Comparison of ENCODE assay signal across 8 cellular contexts in genomic region chr3:44729384-44729910, GRCh38. TPM values are rescaled to one million over a fixed set of nuclear protein-coding genes. Genes with fewer than 3 reads are reported as not detected.
DNase-seq lines count a peak whose midpoint lies in the region; ATAC-seq and TF ChIP-seq lines count a peak whose summit lies in the region.

Gene ZNF501 (plus strand): TSS chr3:44729635. CDS start chr3:44734422, 4,787 bp downstream.

- intact Hi-C loops in left lung (cut with DNase I) = no loop called here

- peak within 1 kb of the TSS; percentile 63 to 87 for H3K4me3 ChIP-seq in left lung

- H3K9me3 ChIP-seq in left lung = peaks cover 6 to 92% of the 10 kb centered on the region in 2 donors

- TF ChIP-seq CTCF in left lung (IDR thresholded peaks at IDR 0.05) = no peak

- ATAC-seq in HG02610 (IDR thresholded peaks at IDR 0.05; ENCODE audit: unreplicated experiment) (peak; percentile 88), left lung (peak; percentile 100), HG03039 (IDR thresholded peaks at IDR 0.05; ENCODE audit: unreplicated experiment) (no peak)

- peaks cover 0 to 10% of the 10 kb centered on the region in 2 donors for H3K4me1 ChIP-seq in left lung

- peak; percentile 92 for DNase-seq in GM03348 (ENCODE audit: low spot score)
- peak; percentile 88 for DNase-seq in NCI-H2171 treated with DMSO at 0.1 percent for 48 hours (lab: John Stamatoyannopoulos, UW)
- peak; percentile 77 for DNase-seq in activated CD4-positive, alpha-beta T cell treated with anti-CD3 and anti-CD28 coated beads, Interleukin-2, amount 50 U/mL, for 1 hour
- DNase-seq in dermis blood vessel endothelial cell = peak; percentile 88
- DNase-seq in left lung = peak; percentile 93 to 98
- peak; percentile 62 to 82 for DNase-seq in stimulated activated CD4-positive, alpha-beta T cell treated with anti-CD3 and anti-CD28 coated beads, Interleukin-1b, Interleukin-23, amount 100 ng/mL, for 4 hours (ENCODE audit: low read depth in 2 of 2)

- H3K36me3 ChIP-seq in left lung = peaks cover 0 to 36% of the 10 kb centered on the region in 2 donors

- H3K27ac ChIP-seq in left lung = peak within 1 kb of the TSS; percentile 33 to 65

- no peaks in the 10 kb centered on the region for H3K27me3 ChIP-seq in left lung

RNA-seq across cellular contexts. Expression of gene ZNF501, which starts in this region (rescaled TPM):
- 4.2 and 5.4 TPM in 2 replicates for total RNA-seq in dermis blood vessel endothelial cell
- total RNA-seq in left lung = 1 to 10 TPM; 4.4 to 5.3 TPM
